ENCODE assay signal across 1 cellular context in genomic region chr2:26178746-26179436, GRCh38.
A peak's percentile ranks its signal among the peaks of the same experiment; 100 is the strongest.
TF ChIP-seq lines count a peak whose summit lies in the region.

No MANE protein-coding gene starts in this region.

TF ChIP-seq in HepG2, 621 proteins besides CTCF, POLR2A, EP300 and RAD21 (continued from another document):
- TF ChIP-seq ZFP36L1 (CRISPR knock-in tag; IDR thresholded peaks at IDR 0.05) (no peak), ZNF800 (CRISPR knock-in tag; IDR thresholded peaks at IDR 0.05) (0 out of 2 replicates have a peak, but pooled peaks have one; percentile 35), TAF1 (CRISPR knock-in tag; IDR thresholded peaks at IDR 0.05) (no peak), ZNF225 (CRISPR knock-in tag; IDR thresholded peaks at IDR 0.05) (no peak), HOXA5 (CRISPR knock-in tag; IDR thresholded peaks at IDR 0.05) (no peak), ZBTB42 (CRISPR knock-in tag; IDR thresholded peaks at IDR 0.05) (no peak), CCAR2 (optimal IDR thresholded peaks at IDR 0.05; ENCODE audit: low read depth, low read length) (no peak), ZBTB3 (CRISPR knock-in tag; IDR thresholded peaks at IDR 0.05; ENCODE audit: borderline replicate concordance, low read depth) (no peak), NFYC (CRISPR knock-in tag; IDR thresholded peaks at IDR 0.05) (no peak), NONO (IDR thresholded peaks at IDR 0.05) (no peak), NONO (CRISPR knock-in tag; conservative IDR thresholded peaks at IDR 0.05) (no peak), ZNF775 (CRISPR knock-in tag; IDR thresholded peaks at IDR 0.05; ENCODE audit: borderline replicate concordance) (no peak), MYC (CRISPR knock-in tag; IDR thresholded peaks at IDR 0.05; ENCODE audit: borderline replicate concordance) (no peak; the same call in 1 of the 2 replicates), STAT5B (CRISPR knock-in tag; IDR thresholded peaks at IDR 0.05) (no peak), YY1 (IDR thresholded peaks at IDR 0.05; ENCODE audit: insufficient read depth, insufficient replicate concordance, low read depth, low read length) (peak; percentile 62), ZNF256 (CRISPR knock-in tag; conservative IDR thresholded peaks at IDR 0.05) (no peak), ZNF597 (CRISPR knock-in tag; IDR thresholded peaks at IDR 0.05) (no peak), KMT2B (CRISPR knock-in tag; IDR thresholded peaks at IDR 0.05) (no peak), ZNF839 (CRISPR knock-in tag; IDR thresholded peaks at IDR 0.05; ENCODE audit: borderline replicate concordance) (no peak), ZBTB26 (CRISPR knock-in tag; IDR thresholded peaks at IDR 0.05; ENCODE audit: borderline replicate concordance) (no peak), SIN3B (IDR thresholded peaks at IDR 0.05; ENCODE audit: low read length) (no peak), ATF1 (CRISPR knock-in tag; IDR thresholded peaks at IDR 0.05) (no peak), ZNF10 (CRISPR knock-in tag; IDR thresholded peaks at IDR 0.05; ENCODE audit: borderline replicate concordance, low read depth) (no peak), MXD4 (CRISPR knock-in tag; IDR thresholded peaks at IDR 0.05) (0 out of 2 replicates have a peak, but pooled peaks have one; percentile 22), ZFP36L2 (CRISPR knock-in tag; IDR thresholded peaks at IDR 0.05) (no peak), ZSCAN5A (CRISPR knock-in tag; IDR thresholded peaks at IDR 0.05; ENCODE audit: borderline replicate concordance) (no peak), PLSCR1 (CRISPR knock-in tag; IDR thresholded peaks at IDR 0.05; ENCODE audit: borderline replicate concordance) (no peak), NFKB2 (CRISPR knock-in tag; IDR thresholded peaks at IDR 0.05; ENCODE audit: borderline replicate concordance) (no peak), MATR3 (CRISPR knock-in tag; IDR thresholded peaks at IDR 0.05) (no peak)
